ENCODE assay signal across 1 cellular context in the genomic region with DNA sequence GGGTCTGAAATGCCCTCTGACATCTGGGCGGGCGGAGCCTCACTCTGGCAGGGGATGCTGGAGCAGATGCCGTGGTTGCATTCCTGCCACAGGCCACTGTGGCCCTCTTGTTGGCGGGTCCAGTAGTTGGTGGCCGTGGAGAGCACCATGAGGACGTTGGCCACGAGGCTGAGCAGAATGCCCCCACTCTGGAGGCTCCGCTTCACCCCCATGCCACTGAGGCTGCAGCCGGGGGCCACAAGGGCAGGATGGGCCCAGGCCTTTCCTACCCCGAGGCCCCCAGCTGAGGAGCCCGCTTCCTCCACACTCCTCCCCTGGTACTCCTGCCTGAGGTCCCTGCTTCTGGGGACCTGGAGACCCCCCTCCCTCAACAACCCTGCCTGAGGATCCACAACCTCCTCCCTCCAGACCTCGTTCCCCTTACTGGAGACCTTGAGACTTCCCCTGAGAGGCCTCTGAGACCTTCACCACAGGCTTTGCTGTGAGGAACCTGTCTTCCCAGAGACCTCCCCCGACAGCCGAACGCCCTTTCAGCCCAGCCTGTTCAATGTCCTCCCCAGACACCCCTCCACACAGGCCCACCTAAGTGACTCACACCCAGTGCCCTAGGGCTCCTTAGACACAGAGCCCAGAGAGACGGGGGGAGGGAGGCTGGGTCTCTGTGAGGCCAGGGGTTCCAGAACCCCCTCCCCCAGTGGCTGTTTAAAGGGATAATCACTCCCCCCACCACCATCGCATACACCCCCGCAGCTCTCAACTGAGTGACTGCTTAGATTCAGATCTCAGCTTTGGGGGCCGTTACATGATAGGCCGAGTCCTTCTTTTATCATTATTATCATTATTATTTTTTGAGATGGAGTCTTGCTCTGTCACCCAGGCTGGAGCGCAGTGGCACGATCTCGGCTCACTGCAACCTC.
A peak's percentile ranks its signal among the peaks of the same experiment; 100 is the strongest.
TF ChIP-seq lines count a peak whose summit lies in the region.

A gene with protein sequence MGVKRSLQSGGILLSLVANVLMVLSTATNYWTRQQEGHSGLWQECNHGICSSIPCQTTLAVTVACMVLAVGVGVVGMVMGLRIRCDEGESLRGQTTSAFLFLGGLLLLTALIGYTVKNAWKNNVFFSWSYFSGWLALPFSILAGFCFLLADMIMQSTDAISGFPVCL (minus strand): TSS at position 638 of the 917 bp plus-strand sequence. CDS start 426 bp downstream, at position 212.

TF ChIP-seq in HepG2, 621 proteins besides CTCF, POLR2A, EP300 and RAD21 (continued from another document and continues in another):
- no peak for TF ChIP-seq SCMH1 (CRISPR knock-in tag; IDR thresholded peaks at IDR 0.05; ENCODE audit: borderline replicate concordance)
- no peak for TF ChIP-seq KDM3A (CRISPR knock-in tag; IDR thresholded peaks at IDR 0.05; ENCODE audit: low read depth)
- no peak for TF ChIP-seq ZNF432 (CRISPR knock-in tag; IDR thresholded peaks at IDR 0.05; ENCODE audit: borderline replicate concordance)
- TF ChIP-seq, protein P1, sequence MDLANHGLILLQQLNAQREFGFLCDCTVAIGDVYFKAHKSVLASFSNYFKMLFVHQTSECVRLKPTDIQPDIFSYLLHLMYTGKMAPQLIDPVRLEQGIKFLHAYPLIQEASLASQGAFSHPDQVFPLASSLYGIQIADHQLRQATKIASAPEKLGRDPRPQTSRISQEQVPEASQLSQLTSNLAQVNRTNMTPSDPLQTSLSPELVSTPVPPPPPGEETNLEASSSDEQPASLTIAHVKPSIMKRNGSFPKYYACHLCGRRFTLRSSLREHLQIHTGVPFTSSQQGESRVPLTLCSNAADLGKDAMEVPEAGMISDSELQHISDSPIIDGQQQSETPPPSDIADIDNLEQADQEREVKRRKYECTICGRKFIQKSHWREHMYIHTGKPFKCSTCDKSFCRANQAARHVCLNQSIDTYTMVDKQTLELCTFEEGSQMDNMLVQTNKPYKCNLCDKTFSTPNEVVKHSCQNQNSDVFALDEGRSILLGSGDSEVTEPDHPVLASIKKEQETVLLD (CRISPR knock-in tag; IDR thresholded peaks at IDR 0.05; ENCODE audit: low read depth) = no peak
- TF ChIP-seq MTF2 (CRISPR knock-in tag; IDR thresholded peaks at IDR 0.05; ENCODE audit: borderline replicate concordance) = no peak
- no peak for TF ChIP-seq RBAK (CRISPR knock-in tag; IDR thresholded peaks at IDR 0.05)
- TF ChIP-seq, protein P2, sequence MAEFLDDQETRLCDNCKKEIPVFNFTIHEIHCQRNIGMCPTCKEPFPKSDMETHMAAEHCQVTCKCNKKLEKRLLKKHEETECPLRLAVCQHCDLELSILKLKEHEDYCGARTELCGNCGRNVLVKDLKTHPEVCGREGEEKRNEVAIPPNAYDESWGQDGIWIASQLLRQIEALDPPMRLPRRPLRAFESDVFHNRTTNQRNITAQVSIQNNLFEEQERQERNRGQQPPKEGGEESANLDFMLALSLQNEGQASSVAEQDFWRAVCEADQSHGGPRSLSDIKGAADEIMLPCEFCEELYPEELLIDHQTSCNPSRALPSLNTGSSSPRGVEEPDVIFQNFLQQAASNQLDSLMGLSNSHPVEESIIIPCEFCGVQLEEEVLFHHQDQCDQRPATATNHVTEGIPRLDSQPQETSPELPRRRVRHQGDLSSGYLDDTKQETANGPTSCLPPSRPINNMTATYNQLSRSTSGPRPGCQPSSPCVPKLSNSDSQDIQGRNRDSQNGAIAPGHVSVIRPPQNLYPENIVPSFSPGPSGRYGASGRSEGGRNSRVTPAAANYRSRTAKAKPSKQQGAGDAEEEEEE (CRISPR knock-in tag; IDR thresholded peaks at IDR 0.05; ENCODE audit: borderline replicate concordance) = no peak
- TF ChIP-seq ZNF839 (CRISPR knock-in tag; IDR thresholded peaks at IDR 0.05; ENCODE audit: borderline replicate concordance) = no peak
- no peak for TF ChIP-seq MATR3 (CRISPR knock-in tag; IDR thresholded peaks at IDR 0.05)
- no peak for TF ChIP-seq ZNF550 (CRISPR knock-in tag; IDR thresholded peaks at IDR 0.05; ENCODE audit: borderline replicate concordance)
- TF ChIP-seq RFXAP (CRISPR knock-in tag; IDR thresholded peaks at IDR 0.05; ENCODE audit: borderline replicate concordance) = no peak
- TF ChIP-seq DR1 (CRISPR knock-in tag; IDR thresholded peaks at IDR 0.05) = no peak
- no peak for TF ChIP-seq SMARCC2 (IDR thresholded peaks at IDR 0.05)
- TF ChIP-seq SMAD1 (CRISPR knock-in tag; IDR thresholded peaks at IDR 0.05; ENCODE audit: borderline replicate concordance, low read depth) = peak; percentile 2; the same call in 1 of the 2 replicates
- TF ChIP-seq ZNF841 (CRISPR knock-in tag; IDR thresholded peaks at IDR 0.05; ENCODE audit: borderline replicate concordance) = no peak
- no peak for TF ChIP-seq KDM1A (CRISPR knock-in tag; IDR thresholded peaks at IDR 0.05)
- peak; percentile 1; the same call in 1 of the 2 replicates for TF ChIP-seq DNMT1 (CRISPR knock-in tag; IDR thresholded peaks at IDR 0.05)
- TF ChIP-seq, protein P3, sequence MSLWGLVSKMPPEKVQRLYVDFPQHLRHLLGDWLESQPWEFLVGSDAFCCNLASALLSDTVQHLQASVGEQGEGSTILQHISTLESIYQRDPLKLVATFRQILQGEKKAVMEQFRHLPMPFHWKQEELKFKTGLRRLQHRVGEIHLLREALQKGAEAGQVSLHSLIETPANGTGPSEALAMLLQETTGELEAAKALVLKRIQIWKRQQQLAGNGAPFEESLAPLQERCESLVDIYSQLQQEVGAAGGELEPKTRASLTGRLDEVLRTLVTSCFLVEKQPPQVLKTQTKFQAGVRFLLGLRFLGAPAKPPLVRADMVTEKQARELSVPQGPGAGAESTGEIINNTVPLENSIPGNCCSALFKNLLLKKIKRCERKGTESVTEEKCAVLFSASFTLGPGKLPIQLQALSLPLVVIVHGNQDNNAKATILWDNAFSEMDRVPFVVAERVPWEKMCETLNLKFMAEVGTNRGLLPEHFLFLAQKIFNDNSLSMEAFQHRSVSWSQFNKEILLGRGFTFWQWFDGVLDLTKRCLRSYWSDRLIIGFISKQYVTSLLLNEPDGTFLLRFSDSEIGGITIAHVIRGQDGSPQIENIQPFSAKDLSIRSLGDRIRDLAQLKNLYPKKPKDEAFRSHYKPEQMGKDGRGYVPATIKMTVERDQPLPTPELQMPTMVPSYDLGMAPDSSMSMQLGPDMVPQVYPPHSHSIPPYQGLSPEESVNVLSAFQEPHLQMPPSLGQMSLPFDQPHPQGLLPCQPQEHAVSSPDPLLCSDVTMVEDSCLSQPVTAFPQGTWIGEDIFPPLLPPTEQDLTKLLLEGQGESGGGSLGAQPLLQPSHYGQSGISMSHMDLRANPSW (CRISPR knock-in tag; IDR thresholded peaks at IDR 0.05; ENCODE audit: borderline replicate concordance) = no peak
- TF ChIP-seq RORA (CRISPR knock-in tag; IDR thresholded peaks at IDR 0.05) = no peak
- TF ChIP-seq, protein P4, sequence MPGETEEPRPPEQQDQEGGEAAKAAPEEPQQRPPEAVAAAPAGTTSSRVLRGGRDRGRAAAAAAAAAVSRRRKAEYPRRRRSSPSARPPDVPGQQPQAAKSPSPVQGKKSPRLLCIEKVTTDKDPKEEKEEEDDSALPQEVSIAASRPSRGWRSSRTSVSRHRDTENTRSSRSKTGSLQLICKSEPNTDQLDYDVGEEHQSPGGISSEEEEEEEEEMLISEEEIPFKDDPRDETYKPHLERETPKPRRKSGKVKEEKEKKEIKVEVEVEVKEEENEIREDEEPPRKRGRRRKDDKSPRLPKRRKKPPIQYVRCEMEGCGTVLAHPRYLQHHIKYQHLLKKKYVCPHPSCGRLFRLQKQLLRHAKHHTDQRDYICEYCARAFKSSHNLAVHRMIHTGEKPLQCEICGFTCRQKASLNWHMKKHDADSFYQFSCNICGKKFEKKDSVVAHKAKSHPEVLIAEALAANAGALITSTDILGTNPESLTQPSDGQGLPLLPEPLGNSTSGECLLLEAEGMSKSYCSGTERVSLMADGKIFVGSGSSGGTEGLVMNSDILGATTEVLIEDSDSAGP (CRISPR knock-in tag; IDR thresholded peaks at IDR 0.05; ENCODE audit: borderline replicate concordance) = no peak; the same call in 1 of the 2 replicates
- TF ChIP-seq, protein P5, sequence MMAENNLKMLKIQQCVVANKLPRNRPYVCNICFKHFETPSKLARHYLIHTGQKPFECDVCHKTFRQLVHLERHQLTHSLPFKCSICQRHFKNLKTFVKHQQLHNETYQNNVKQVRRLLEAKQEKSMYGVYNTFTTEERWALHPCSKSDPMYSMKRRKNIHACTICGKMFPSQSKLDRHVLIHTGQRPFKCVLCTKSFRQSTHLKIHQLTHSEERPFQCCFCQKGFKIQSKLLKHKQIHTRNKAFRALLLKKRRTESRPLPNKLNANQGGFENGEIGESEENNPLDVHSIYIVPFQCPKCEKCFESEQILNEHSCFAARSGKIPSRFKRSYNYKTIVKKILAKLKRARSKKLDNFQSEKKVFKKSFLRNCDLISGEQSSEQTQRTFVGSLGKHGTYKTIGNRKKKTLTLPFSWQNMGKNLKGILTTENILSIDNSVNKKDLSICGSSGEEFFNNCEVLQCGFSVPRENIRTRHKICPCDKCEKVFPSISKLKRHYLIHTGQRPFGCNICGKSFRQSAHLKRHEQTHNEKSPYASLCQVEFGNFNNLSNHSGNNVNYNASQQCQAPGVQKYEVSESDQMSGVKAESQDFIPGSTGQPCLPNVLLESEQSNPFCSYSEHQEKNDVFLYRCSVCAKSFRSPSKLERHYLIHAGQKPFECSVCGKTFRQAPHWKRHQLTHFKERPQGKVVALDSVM (CRISPR knock-in tag; IDR thresholded peaks at IDR 0.05) = no peak
- TF ChIP-seq SATB2 (CRISPR knock-in tag; IDR thresholded peaks at IDR 0.05) = no peak
- TF ChIP-seq, protein P6, sequence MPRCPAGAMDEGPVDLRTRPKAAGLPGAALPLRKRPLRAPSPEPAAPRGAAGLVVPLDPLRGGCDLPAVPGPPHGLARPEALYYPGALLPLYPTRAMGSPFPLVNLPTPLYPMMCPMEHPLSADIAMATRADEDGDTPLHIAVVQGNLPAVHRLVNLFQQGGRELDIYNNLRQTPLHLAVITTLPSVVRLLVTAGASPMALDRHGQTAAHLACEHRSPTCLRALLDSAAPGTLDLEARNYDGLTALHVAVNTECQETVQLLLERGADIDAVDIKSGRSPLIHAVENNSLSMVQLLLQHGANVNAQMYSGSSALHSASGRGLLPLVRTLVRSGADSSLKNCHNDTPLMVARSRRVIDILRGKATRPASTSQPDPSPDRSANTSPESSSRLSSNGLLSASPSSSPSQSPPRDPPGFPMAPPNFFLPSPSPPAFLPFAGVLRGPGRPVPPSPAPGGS (CRISPR knock-in tag; IDR thresholded peaks at IDR 0.05) = no peak
- TF ChIP-seq, protein P7, sequence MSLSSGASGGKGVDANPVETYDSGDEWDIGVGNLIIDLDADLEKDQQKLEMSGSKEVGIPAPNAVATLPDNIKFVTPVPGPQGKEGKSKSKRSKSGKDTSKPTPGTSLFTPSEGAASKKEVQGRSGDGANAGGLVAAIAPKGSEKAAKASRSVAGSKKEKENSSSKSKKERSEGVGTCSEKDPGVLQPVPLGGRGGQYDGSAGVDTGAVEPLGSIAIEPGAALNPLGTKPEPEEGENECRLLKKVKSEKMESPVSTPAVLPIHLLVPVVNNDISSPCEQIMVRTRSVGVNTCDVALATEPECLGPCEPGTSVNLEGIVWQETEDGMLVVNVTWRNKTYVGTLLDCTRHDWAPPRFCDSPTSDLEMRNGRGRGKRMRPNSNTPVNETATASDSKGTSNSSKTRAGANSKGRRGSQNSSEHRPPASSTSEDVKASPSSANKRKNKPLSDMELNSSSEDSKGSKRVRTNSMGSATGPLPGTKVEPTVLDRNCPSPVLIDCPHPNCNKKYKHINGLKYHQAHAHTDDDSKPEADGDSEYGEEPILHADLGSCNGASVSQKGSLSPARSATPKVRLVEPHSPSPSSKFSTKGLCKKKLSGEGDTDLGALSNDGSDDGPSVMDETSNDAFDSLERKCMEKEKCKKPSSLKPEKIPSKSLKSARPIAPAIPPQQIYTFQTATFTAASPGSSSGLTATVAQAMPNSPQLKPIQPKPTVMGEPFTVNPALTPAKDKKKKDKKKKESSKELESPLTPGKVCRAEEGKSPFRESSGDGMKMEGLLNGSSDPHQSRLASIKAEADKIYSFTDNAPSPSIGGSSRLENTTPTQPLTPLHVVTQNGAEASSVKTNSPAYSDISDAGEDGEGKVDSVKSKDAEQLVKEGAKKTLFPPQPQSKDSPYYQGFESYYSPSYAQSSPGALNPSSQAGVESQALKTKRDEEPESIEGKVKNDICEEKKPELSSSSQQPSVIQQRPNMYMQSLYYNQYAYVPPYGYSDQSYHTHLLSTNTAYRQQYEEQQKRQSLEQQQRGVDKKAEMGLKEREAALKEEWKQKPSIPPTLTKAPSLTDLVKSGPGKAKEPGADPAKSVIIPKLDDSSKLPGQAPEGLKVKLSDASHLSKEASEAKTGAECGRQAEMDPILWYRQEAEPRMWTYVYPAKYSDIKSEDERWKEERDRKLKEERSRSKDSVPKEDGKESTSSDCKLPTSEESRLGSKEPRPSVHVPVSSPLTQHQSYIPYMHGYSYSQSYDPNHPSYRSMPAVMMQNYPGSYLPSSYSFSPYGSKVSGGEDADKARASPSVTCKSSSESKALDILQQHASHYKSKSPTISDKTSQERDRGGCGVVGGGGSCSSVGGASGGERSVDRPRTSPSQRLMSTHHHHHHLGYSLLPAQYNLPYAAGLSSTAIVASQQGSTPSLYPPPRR (CRISPR knock-in tag; IDR thresholded peaks at IDR 0.05; ENCODE audit: borderline replicate concordance) = no peak
- TF ChIP-seq EED (CRISPR knock-in tag; IDR thresholded peaks at IDR 0.05) = no peak
- TF ChIP-seq HOXA9 (CRISPR knock-in tag; IDR thresholded peaks at IDR 0.05; ENCODE audit: borderline replicate concordance) = 0 out of 2 replicates have a peak, but pooled peaks have one; percentile 21
- TF ChIP-seq ZFP90 (CRISPR knock-in tag; IDR thresholded peaks at IDR 0.05; ENCODE audit: borderline replicate concordance) = no peak
- TF ChIP-seq ZNF44 (CRISPR knock-in tag; IDR thresholded peaks at IDR 0.05) = no peak
- no peak for TF ChIP-seq ZNF292 (CRISPR knock-in tag; IDR thresholded peaks at IDR 0.05; ENCODE audit: borderline replicate concordance, low read depth)
- TF ChIP-seq ZNF619 (CRISPR knock-in tag; IDR thresholded peaks at IDR 0.05) = no peak
- TF ChIP-seq, protein P8, sequence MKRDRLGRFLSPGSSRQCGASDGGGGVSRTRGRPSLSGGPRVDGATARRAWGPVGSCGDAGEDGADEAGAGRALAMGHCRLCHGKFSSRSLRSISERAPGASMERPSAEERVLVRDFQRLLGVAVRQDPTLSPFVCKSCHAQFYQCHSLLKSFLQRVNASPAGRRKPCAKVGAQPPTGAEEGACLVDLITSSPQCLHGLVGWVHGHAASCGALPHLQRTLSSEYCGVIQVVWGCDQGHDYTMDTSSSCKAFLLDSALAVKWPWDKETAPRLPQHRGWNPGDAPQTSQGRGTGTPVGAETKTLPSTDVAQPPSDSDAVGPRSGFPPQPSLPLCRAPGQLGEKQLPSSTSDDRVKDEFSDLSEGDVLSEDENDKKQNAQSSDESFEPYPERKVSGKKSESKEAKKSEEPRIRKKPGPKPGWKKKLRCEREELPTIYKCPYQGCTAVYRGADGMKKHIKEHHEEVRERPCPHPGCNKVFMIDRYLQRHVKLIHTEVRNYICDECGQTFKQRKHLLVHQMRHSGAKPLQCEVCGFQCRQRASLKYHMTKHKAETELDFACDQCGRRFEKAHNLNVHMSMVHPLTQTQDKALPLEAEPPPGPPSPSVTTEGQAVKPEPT (CRISPR knock-in tag; IDR thresholded peaks at IDR 0.05; ENCODE audit: low read depth) = no peak
- TF ChIP-seq, protein P9, sequence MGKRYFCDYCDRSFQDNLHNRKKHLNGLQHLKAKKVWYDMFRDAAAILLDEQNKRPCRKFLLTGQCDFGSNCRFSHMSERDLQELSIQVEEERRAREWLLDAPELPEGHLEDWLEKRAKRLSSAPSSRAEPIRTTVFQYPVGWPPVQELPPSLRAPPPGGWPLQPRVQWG (CRISPR knock-in tag; IDR thresholded peaks at IDR 0.05; ENCODE audit: borderline replicate concordance, low read depth) = no peak
- no peak for TF ChIP-seq SP1 (IDR thresholded peaks at IDR 0.05)
- TF ChIP-seq SP1 (CRISPR knock-in tag; IDR thresholded peaks at IDR 0.05) = no peak
- no peak for TF ChIP-seq CEBPB (IDR thresholded peaks at IDR 0.05; ENCODE audit: borderline replicate concordance, low read depth, low read length)
- TF ChIP-seq YY1 (IDR thresholded peaks at IDR 0.05; ENCODE audit: insufficient read depth, insufficient replicate concordance, low read depth, low read length) = no peak
- TF ChIP-seq ZNF614 (CRISPR knock-in tag; IDR thresholded peaks at IDR 0.05; ENCODE audit: borderline replicate concordance) = no peak
- TF ChIP-seq ETV6 (CRISPR knock-in tag; conservative IDR thresholded peaks at IDR 0.05) = no peak
- TF ChIP-seq ZNF160 (CRISPR knock-in tag; IDR thresholded peaks at IDR 0.05) = no peak
